ENCODE assay signal across 2 cellular contexts in genomic region chr4:40455340-40455902, GRCh38.
TF ChIP-seq lines count a peak whose summit lies in the region.

No MANE protein-coding gene starts in this region.

TF ChIP-seq in liver, 16 proteins besides CTCF, POLR2A, EP300 and RAD21:
- TF ChIP-seq NR2F2 (IDR thresholded peaks at IDR 0.05), result peak; percentile 24
- TF ChIP-seq HNF4A (conservative IDR thresholded peaks at IDR 0.05), result peak; percentile 74 to 81
- TF ChIP-seq REST (IDR thresholded peaks at IDR 0.05), result peak; percentile 38
- TF ChIP-seq TAF1 (conservative IDR thresholded peaks at IDR 0.05), result no peak
- peak; percentile 18 for TF ChIP-seq ZBTB33 (IDR thresholded peaks at IDR 0.05)
- TF ChIP-seq RXRA (IDR thresholded peaks at IDR 0.05), result peak; percentile 72 to 76
- peak; percentile 29 for TF ChIP-seq HNF4G (IDR thresholded peaks at IDR 0.05)
- TF ChIP-seq SP1 (IDR thresholded peaks at IDR 0.05), result peak; percentile 51
- TF ChIP-seq ATF3 (IDR thresholded peaks at IDR 0.05), result peak; percentile 93
- no peak for TF ChIP-seq FOXA2 (IDR thresholded peaks at IDR 0.05)
- no peak for TF ChIP-seq FOXA1 (IDR thresholded peaks at IDR 0.05)
- TF ChIP-seq GABPA (IDR thresholded peaks at IDR 0.05 in 1 of 2, conservative IDR thresholded peaks at IDR 0.05 in 1 of 2), result no peak
- TF ChIP-seq YY1 (IDR thresholded peaks at IDR 0.05), result peak; percentile 39
- TF ChIP-seq EGR1 (IDR thresholded peaks at IDR 0.05; ENCODE audit: low read depth in 2 of 2), result no peak
- TF ChIP-seq MAX (IDR thresholded peaks at IDR 0.05), result peak; percentile 43
- TF ChIP-seq JUND (IDR thresholded peaks at IDR 0.05), result peak; percentile 55 to 82

TF ChIP-seq in SK-N-SH, 30 proteins besides CTCF, POLR2A, EP300 and RAD21 (continued from another document):
- TF ChIP-seq TEAD4 (IDR thresholded peaks at IDR 0.05; ENCODE audit: borderline replicate concordance, insufficient read depth), result no peak
- no peak for TF ChIP-seq EZH2phosphoT487 (IDR thresholded peaks at IDR 0.05; ENCODE audit: borderline replicate concordance, low read depth)
- no peak for TF ChIP-seq POLR2AphosphoS5 (IDR thresholded peaks at IDR 0.05; ENCODE audit: low read depth, low read length)
- no peak for TF ChIP-seq USF1 (IDR thresholded peaks at IDR 0.05; ENCODE audit: borderline replicate concordance, low read depth)
- no peak for TF ChIP-seq SIN3A (IDR thresholded peaks at IDR 0.05; ENCODE audit: borderline replicate concordance, low read depth, low read length)
- no peak for TF ChIP-seq SMC3 (IDR thresholded peaks at IDR 0.05; ENCODE audit: low read depth, low read length)
- no peak for TF ChIP-seq RFX5 (IDR thresholded peaks at IDR 0.05; ENCODE audit: low read length)
- no peak for TF ChIP-seq NRF1 (IDR thresholded peaks at IDR 0.05; ENCODE audit: low read depth, low read length)
- TF ChIP-seq REST (IDR thresholded peaks at IDR 0.05; ENCODE audit: low read depth, low read length), result no peak
- TF ChIP-seq MEF2A (IDR thresholded peaks at IDR 0.05; ENCODE audit: borderline replicate concordance, low read depth), result no peak
- no peak for TF ChIP-seq FOSL2 (IDR thresholded peaks at IDR 0.05; ENCODE audit: borderline replicate concordance, low read depth)
- TF ChIP-seq MAX (IDR thresholded peaks at IDR 0.05; ENCODE audit: low read depth), result no peak
- no peak for TF ChIP-seq IRF3 (IDR thresholded peaks at IDR 0.05; ENCODE audit: low read depth, low read length)
- TF ChIP-seq GATA2 (CRISPR knock-in tag; IDR thresholded peaks at IDR 0.05), result no peak
